In the genomic region with DNA sequence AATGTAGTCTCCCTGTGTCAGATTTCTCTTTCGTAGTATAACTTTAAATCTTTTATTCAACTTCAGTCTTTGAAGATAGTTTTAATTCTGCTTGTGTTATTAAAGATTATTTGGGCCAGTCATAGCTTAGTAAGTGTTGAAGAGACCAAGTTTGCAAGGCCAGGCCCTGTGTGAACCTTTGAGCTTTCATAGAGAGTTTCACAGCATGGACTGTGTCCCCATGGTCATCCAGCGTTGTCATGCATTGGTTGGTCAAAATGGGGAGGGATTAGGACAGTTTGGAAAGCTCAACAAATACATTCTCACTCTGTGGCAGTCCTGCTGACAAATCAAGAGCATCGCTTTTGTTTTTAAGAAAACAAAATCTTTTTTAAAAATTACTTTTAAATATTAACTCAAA, we compare ENCODE assay signal across 6 cellular contexts.
"Had no signal": no experiment of that assay in that cellular context is flagged by ENCODE, and none has a peak within 500 bp of the region (broad histone marks: within the 10 kb centered on the region; RNA-seq: fewer than 3 reads in every experiment).

No MANE protein-coding gene starts in this region.

- DNase-seq: IMR-90, KBM-7, KG1 had no signal

- ATAC-seq: K562 had no signal

- FAIRE-seq: HTR-8/SVneo, K562 had no signal

- H3K4me3 ChIP-seq: K562 had no signal

- H3K27ac ChIP-seq: HL-60 had no signal
